In genomic region chr16:20385844-20386832, GRCh38 we compare ENCODE assay signal across 8 cellular contexts. TPM values are rescaled to one million over a fixed set of nuclear protein-coding genes. Genes with fewer than 3 reads are reported as not detected.
DNase-seq lines count a peak whose midpoint lies in the region; ATAC-seq and TF ChIP-seq lines count a peak whose summit lies in the region.

No MANE protein-coding gene starts in this region.

- DNase-seq in NCI-H2081 (lab: John Stamatoyannopoulos, UW): peak; percentile 19 to 50
- no peak for DNase-seq in NCI-H2081 treated with DMSO at 0.1 percent for 48 hours (lab: John Stamatoyannopoulos, UW)
- DNase-seq in NCI-H146 treated with DMSO at 0.1 percent for 48 hours (lab: John Stamatoyannopoulos, UW; ENCODE audit: unreplicated experiment): peak; percentile 4
- DNase-seq in activated CD4-positive, alpha-beta T cell treated with anti-CD3 and anti-CD28 coated beads for 48 hours: peak; percentile 73
- DNase-seq in dermis microvascular lymphatic vessel endothelial cell (ENCODE audit: low read depth in 2 of 2): peak; percentile 31 to 45
- DNase-seq in left lung: peak in 1 of 2 donors; percentile 61
- DNase-seq in stimulated activated CD8-positive, alpha-beta memory T cell treated with anti-CD3 and anti-CD28 coated beads, Interleukin-15, amount 100 ng/mL, for 1 hour (ENCODE audit: low read depth): peak; percentile 20
- no peak for DNase-seq in GOT3 (lab: John Stamatoyannopoulos, UW)

- no peaks in the 10 kb centered on the region for H3K9me3 ChIP-seq in left lung

- H3K27me3 ChIP-seq in left lung: peaks cover 0 to 9% of the 10 kb centered on the region in 2 donors

- no peak overlapping the region for H3K27ac ChIP-seq in left lung

- intact Hi-C loops in left lung (cut with DNase I): loop anchor here in 1 of 2 donors (10.0 kb wide), 1 partner anchor 491 kb away; no protein-coding TSS in a partner anchor

- peaks cover 0 to 6% of the 10 kb centered on the region in 2 donors for H3K4me1 ChIP-seq in left lung

- no peak overlapping the region for H3K4me3 ChIP-seq in left lung

- no peaks in the 10 kb centered on the region for H3K36me3 ChIP-seq in left lung

- peak; percentile 82 for ATAC-seq in left lung

- peak; percentile 71 to 85 for TF ChIP-seq CTCF in left lung (IDR thresholded peaks at IDR 0.05)

RNA-seq across cellular contexts. Expression of gene PDILT, which starts 18.4 kb away (rescaled TPM):
- not detected in 2 replicates for total RNA-seq in dermis microvascular lymphatic vessel endothelial cell
- not detected for total RNA-seq in left lung

RNA-seq across cellular contexts. Expression of gene ACSM5, which starts 23.2 kb away (rescaled TPM):
- 1.3 and 5.6 TPM in 2 replicates for total RNA-seq in dermis microvascular lymphatic vessel endothelial cell
- total RNA-seq in left lung: 1 to 10 TPM in 1 of 2 donors, under 1 TPM in 1; 0.96 to 3.1 TPM

RNA-seq across cellular contexts. Expression of gene UMOD, which starts 33.6 kb away (rescaled TPM):
- total RNA-seq in dermis microvascular lymphatic vessel endothelial cell (not detected in 2 replicates), left lung (not detected)

RNA-seq across cellular contexts. Expression of gene GP2, which starts 58.8 kb away (rescaled TPM):
- total RNA-seq in dermis microvascular lymphatic vessel endothelial cell: not detected in 2 replicates
- not detected for total RNA-seq in left lung

Comparison
In these comparisons a context has a peak if more than half of its experiments do, and no peak if none do; other contexts are left out.
1. DNase-seq: peak in NCI-H2081 (2 of 2), NCI-H146 treated with DMSO at 0.1 percent for 48 hours (single experiment), activated CD4-positive, alpha-beta T cell treated with anti-CD3 and anti-CD28 coated beads for 48 hours (single experiment), dermis microvascular lymphatic vessel endothelial cell (2 of 2) and stimulated activated CD8-positive, alpha-beta memory T cell treated with anti-CD3 and anti-CD28 coated beads, Interleukin-15, amount 100 ng/mL, for 1 hour (single experiment); none in NCI-H2081 treated with DMSO at 0.1 percent for 48 hours (single experiment) and GOT3 (single experiment).